Comparison of ENCODE assay signal across 19 cellular contexts in genomic region chr10:71236286-71236685, GRCh38. TPM values are rescaled to one million over a fixed set of nuclear protein-coding genes. Genes with fewer than 3 reads are reported as not detected.
DNase-seq lines count a peak whose midpoint lies in the region; ATAC-seq and TF ChIP-seq lines count a peak whose summit lies in the region.
"Had no signal": no experiment of that assay in that cellular context is flagged by ENCODE, and none has a peak within 500 bp of the region (broad histone marks: within the 10 kb centered on the region; RNA-seq: fewer than 3 reads in every experiment).

No MANE protein-coding gene starts in this region.

- H3K27me3 ChIP-seq in SK-N-SH (ENCODE audit: insufficient read depth) (no peaks in the 10 kb centered on the region), smooth muscle cell (ENCODE audit: low read depth) (no peaks in the 10 kb centered on the region), H9 (ENCODE audit: insufficient read depth, low read length) (no peaks in the 10 kb centered on the region), SJCRH30 (no peaks in the 10 kb centered on the region)
- H3K27me3 ChIP-seq: brain microvascular endothelial cell, dorsolateral prefrontal cortex had no signal

- CTCF ChIA-PET in SK-N-SH (lab: Yijun Ruan, JAX) (interaction anchor here (0.7 to 12.0 kb wide), 4 partner anchors 13 to 310 kb away, joined by 3 to 72 read pairs (median 44); no protein-coding TSS in a partner anchor), OCI-LY7 (lab: Charles Lee; ENCODE audit: unreplicated experiment) (no interaction called here)

- no peak overlapping the region for H2BK15ac ChIP-seq in H9 (ENCODE audit: low read depth, low read length)

- H3K9me2 ChIP-seq in SK-N-SH (no peaks in the 10 kb centered on the region), OCI-LY7 (ENCODE audit: insufficient read depth, low read length) (no peaks in the 10 kb centered on the region)

- no peak overlapping the region for H4K8ac ChIP-seq in H9 (replicated peaks; ENCODE audit: insufficient read length, low read depth, low read length)

- H3K4me2 ChIP-seq in SK-N-SH (peak overlapping the region; percentile 85; the same call in 1 of the 2 replicates), smooth muscle cell (peak overlapping the region; percentile 71), OCI-LY7 (ENCODE audit: low read length) (no peak overlapping the region), H9 (ENCODE audit: insufficient read depth, insufficient read length, low read length) (no peak overlapping the region)

- H4K5ac ChIP-seq in H9 (ENCODE audit: insufficient read length, low read depth, low read length) = no peak overlapping the region

- H3K23ac ChIP-seq in H9 (ENCODE audit: insufficient read length, low read depth, low read length) = no peak overlapping the region

- H2BK120ac ChIP-seq in H9 (ENCODE audit: low read depth, low read length, poor library complexity, severe bottlenecking) = no peak overlapping the region

- peak overlapping the region in 1 of 3 experiments; percentile 50; a peak in 1 of 7 replicates for H3K27ac Mint-ChIP-seq in H9
- H3K27ac Mint-ChIP-seq: activated naive CD4-positive, alpha-beta T cell treated with anti-CD3 and anti-CD28 coated beads, Interleukin-2, amount 50 U/mL, for 24 hours; IgD-negative memory B cell; naive thymus-derived CD8-positive, alpha-beta T cell; stimulated activated naive CD8-positive, alpha-beta T cell treated with anti-CD3 and anti-CD28 coated beads, Interleukin-15, amount 100 ng/mL, for 72 hours had no signal

- H3K18ac ChIP-seq in H9 (ENCODE audit: insufficient read length, low read depth, low read length) = no peak overlapping the region

- H3K56ac ChIP-seq in H9 (ENCODE audit: insufficient read length, low read depth, low read length) = no peak overlapping the region

- no peak overlapping the region for H3T11ph ChIP-seq in H9 (ENCODE audit: low read length)

- no peaks in the 10 kb centered on the region for H3K36me3 ChIP-seq in SK-N-SH (replicated peaks in 1 of 2; ENCODE audit: control insufficient read depth in 1 of 2, insufficient read depth in 2 of 2, low read length in 1 of 2)
- H3K36me3 ChIP-seq in smooth muscle cell (ENCODE audit: low read depth) = no peaks in the 10 kb centered on the region
- H3K36me3 ChIP-seq in OCI-LY7 (ENCODE audit: insufficient read depth, low read length) = no peaks in the 10 kb centered on the region
- H3K36me3 ChIP-seq in SJCRH30 = no peaks in the 10 kb centered on the region
- H3K36me3 ChIP-seq: brain microvascular endothelial cell had no signal

- H3F3A ChIP-seq in SK-N-SH (replicated peaks; ENCODE audit: insufficient read depth) (peaks cover 40% of the 10 kb centered on the region), smooth muscle cell (ENCODE audit: low read depth) (peaks cover 62% of the 10 kb centered on the region)

- no peak overlapping the region for H3K4ac ChIP-seq in H9 (ENCODE audit: low read depth, low read length)

- H3K79me2 ChIP-seq in SK-N-SH (ENCODE audit: insufficient read depth) = peaks cover 83% of the 10 kb centered on the region
- H3K79me2 ChIP-seq in smooth muscle cell (ENCODE audit: low read depth) = peaks cover 80% of the 10 kb centered on the region
- no peaks in the 10 kb centered on the region for H3K79me2 ChIP-seq in OCI-LY7 (ENCODE audit: insufficient read depth, low read depth, low read length)
- H3K79me2 ChIP-seq in H9 (ENCODE audit: insufficient read depth, low read length) = no peaks in the 10 kb centered on the region

- ATAC-seq in left colon = peak; percentile 39
- ATAC-seq: naive thymus-derived CD8-positive, alpha-beta T cell; PC-3; stimulated activated naive CD8-positive, alpha-beta T cell treated with anti-CD3 and anti-CD28 coated beads, Interleukin-15, amount 100 ng/mL, for 72 hours had no signal

- H3K4me1 Mint-ChIP-seq in H9 = peaks cover 50 to 63% of the 10 kb centered on the region in 2 experiments
- H3K4me1 Mint-ChIP-seq: activated naive CD4-positive, alpha-beta T cell treated with anti-CD3 and anti-CD28 coated beads, Interleukin-2, amount 50 U/mL, for 24 hours; stimulated activated naive CD8-positive, alpha-beta T cell treated with anti-CD3 and anti-CD28 coated beads, Interleukin-15, amount 100 ng/mL, for 72 hours had no signal

- no peak overlapping the region; a peak in 1 of 5 replicates for H3K4me3 Mint-ChIP-seq in H9
- H3K4me3 Mint-ChIP-seq: activated naive CD4-positive, alpha-beta T cell treated with anti-CD3 and anti-CD28 coated beads, Interleukin-2, amount 50 U/mL, for 24 hours; naive thymus-derived CD8-positive, alpha-beta T cell; stimulated activated naive CD8-positive, alpha-beta T cell treated with anti-CD3 and anti-CD28 coated beads, Interleukin-15, amount 100 ng/mL, for 72 hours had no signal

- no peaks in the 10 kb centered on the region for H3K36me3 Mint-ChIP-seq in H9 (ENCODE audit: insufficient read depth in 1 of 3, low read depth in 3 of 3)
- H3K36me3 Mint-ChIP-seq: activated naive CD4-positive, alpha-beta T cell treated with anti-CD3 and anti-CD28 coated beads, Interleukin-2, amount 50 U/mL, for 24 hours; naive thymus-derived CD8-positive, alpha-beta T cell had no signal

- H2BK5ac ChIP-seq in H9 (ENCODE audit: insufficient read length, low read length) = no peak overlapping the region

- no TSS peak for BruUV-seq in OCI-LY7 (replicated peaks; lab: Mats Ljungman, UMichigan)

- no peak overlapping the region for H2BK20ac ChIP-seq in H9 (ENCODE audit: low read depth, low read length, poor library complexity, severe bottlenecking)

- no peak overlapping the region for H2BK12ac ChIP-seq in H9 (ENCODE audit: insufficient read length, low read depth, low read length)

- peak; percentile 83 for DNase-seq in ELF-1 (ENCODE audit: low read depth, low spot score)
- no peak for DNase-seq in SK-N-SH
- DNase-seq in left colon = no peak
- DNase-seq in smooth muscle cell (lab: John Stamatoyannopoulos, UW; ENCODE audit: unreplicated experiment) = no peak
- DNase-seq in OCI-LY7 (ENCODE audit: low spot score) = no peak
- DNase-seq in H9 = no peak
- no peak for DNase-seq in glomerular visceral epithelial cell (ENCODE audit: extremely low spot score)
- no peak for DNase-seq in SJCRH30
- DNase-seq: activated CD4-positive, alpha-beta T cell treated with anti-CD3 and anti-CD28 coated beads, Interleukin-2, amount 50 U/mL, for 48 hours; activated T-cell treated with anti-CD3 and anti-CD28 coated beads, Interleukin-2, amount 50 U/mL, for 1 hour; brain microvascular endothelial cell; dorsolateral prefrontal cortex; naive thymus-derived CD8-positive, alpha-beta T cell; NCI-H2081; NCI-H526 treated with DMSO at 0.1 percent for 48 hours; PC-3; stimulated activated naive CD8-positive, alpha-beta T cell treated with anti-CD3 and anti-CD28 coated beads, Interleukin-15, amount 100 ng/mL, for 72 hours had no signal

- no peak overlapping the region; a peak in 1 of 4 replicates for H3K4me3 ChIP-seq in SK-N-SH (ENCODE audit: low read depth in 2 of 2, low read length in 1 of 2)
- H3K4me3 ChIP-seq in smooth muscle cell = no peak overlapping the region
- no peak overlapping the region for H3K4me3 ChIP-seq in OCI-LY7 (ENCODE audit: low read depth, low read length, poor library complexity, severe bottlenecking)
- H3K4me3 ChIP-seq in SJCRH30 = no peak overlapping the region
- H3K4me3 ChIP-seq: dorsolateral prefrontal cortex had no signal

- H2AFZ ChIP-seq in SK-N-SH (ENCODE audit: low read depth) (no peak overlapping the region), smooth muscle cell (ENCODE audit: low read depth) (no peak overlapping the region), OCI-LY7 (ENCODE audit: low read length) (no peak overlapping the region), H9 (ENCODE audit: low read length) (no peak overlapping the region)

- TF ChIP-seq CTCF in SK-N-SH (IDR thresholded peaks at IDR 0.05) (no peak), smooth muscle cell (IDR thresholded peaks at IDR 0.05; ENCODE audit: borderline replicate concordance, insufficient read depth, poor library complexity, severe bottlenecking) (no peak), OCI-LY7 (conservative IDR thresholded peaks at IDR 0.05; ENCODE audit: low read length) (no peak), H9 (conservative IDR thresholded peaks at IDR 0.05) (no peak)

- H4K91ac ChIP-seq in H9 (ENCODE audit: insufficient read length, low read depth, low read length) = no peak overlapping the region

- H2AK5ac ChIP-seq in H9 (ENCODE audit: insufficient read length, low read length) = no peak overlapping the region

- no peak for TF ChIP-seq RAD21 in SK-N-SH (IDR thresholded peaks at IDR 0.05; ENCODE audit: low read length)

- H3K9me3 Mint-ChIP-seq in H9 = no peaks in the 10 kb centered on the region
- H3K9me3 Mint-ChIP-seq: activated naive CD4-positive, alpha-beta T cell treated with anti-CD3 and anti-CD28 coated beads, Interleukin-2, amount 50 U/mL, for 24 hours; IgD-negative memory B cell; naive thymus-derived CD8-positive, alpha-beta T cell; stimulated activated naive CD8-positive, alpha-beta T cell treated with anti-CD3 and anti-CD28 coated beads, Interleukin-15, amount 100 ng/mL, for 72 hours had no signal

- intact Hi-C loops in left colon (cut with DNase I, micrococcal nuclease) = no loop called here
- intact Hi-C loops in OCI-LY7 (cut with micrococcal nuclease; ENCODE audit: unreplicated experiment) = no loop called here

- peaks cover 3% of the 10 kb centered on the region for H3K27me3 Mint-ChIP-seq in H9 (ENCODE audit: low read depth)
- H3K27me3 Mint-ChIP-seq: activated naive CD4-positive, alpha-beta T cell treated with anti-CD3 and anti-CD28 coated beads, Interleukin-2, amount 50 U/mL, for 24 hours; stimulated activated naive CD8-positive, alpha-beta T cell treated with anti-CD3 and anti-CD28 coated beads, Interleukin-15, amount 100 ng/mL, for 72 hours had no signal

- no peaks in the 10 kb centered on the region for H3K9me3 ChIP-seq in SK-N-SH
- no peaks in the 10 kb centered on the region for H3K9me3 ChIP-seq in smooth muscle cell (replicated peaks; ENCODE audit: low read depth)
- no peaks in the 10 kb centered on the region for H3K9me3 ChIP-seq in OCI-LY7 (ENCODE audit: low read length)
- H3K9me3 ChIP-seq in H9 (ENCODE audit: control insufficient read depth, low read depth, low read length) = no peaks in the 10 kb centered on the region
- no peaks in the 10 kb centered on the region for H3K9me3 ChIP-seq in SJCRH30 (replicated peaks)

- 77% methylated on average over 10 of the region's 10 CpGs for WGBS in SK-N-SH (ENCODE audit: low lambda C conversion rate)
- WGBS in smooth muscle cell (ENCODE audit: low lambda C conversion rate) = 3% methylated on average over 10 of the region's 10 CpGs
- WGBS in H9 (ENCODE audit: extremely low coverage, insufficient read length, low lambda C conversion rate) = no CpG with 5 or more reads among the region's 10 CpGs

- H3K27ac ChIP-seq in SK-N-SH (ENCODE audit: low read depth in 2 of 2, low read length in 1 of 2) = peak overlapping the region; percentile 94 to 100
- H3K27ac ChIP-seq in smooth muscle cell (ENCODE audit: low read depth) = peak overlapping the region; percentile 93
- H3K27ac ChIP-seq in OCI-LY7 (ENCODE audit: low read depth, low read length, poor library complexity, severe bottlenecking) = no peak overlapping the region
- no peak overlapping the region for H3K27ac ChIP-seq in H9 (ENCODE audit: insufficient read length, low read depth, low read length)
- no peak overlapping the region for H3K27ac ChIP-seq in SJCRH30
- H3K27ac ChIP-seq: brain microvascular endothelial cell had no signal

- H3K4me1 ChIP-seq in SK-N-SH (ENCODE audit: control insufficient read depth in 1 of 2, insufficient read depth in 2 of 2, low read depth in 1 of 2, low read length in 1 of 2) (peaks cover 92 to 97% of the 10 kb centered on the region in 2 experiments), smooth muscle cell (ENCODE audit: low read depth) (peaks cover 66% of the 10 kb centered on the region), OCI-LY7 (ENCODE audit: insufficient read depth, low read length, poor library complexity, severe bottlenecking) (peaks cover 3% of the 10 kb centered on the region), H9 (ENCODE audit: insufficient read depth, low read length) (peaks cover 6% of the 10 kb centered on the region), SJCRH30 (peaks cover 30% of the 10 kb centered on the region)

- H3K79me1 ChIP-seq in H9 (ENCODE audit: insufficient read depth, low read depth, low read length, poor library complexity, severe bottlenecking) = no peaks in the 10 kb centered on the region

- no peak for TF ChIP-seq EP300 in SK-N-SH (IDR thresholded peaks at IDR 0.05; ENCODE audit: borderline replicate concordance in 1 of 2, low read depth in 1 of 2, low read length in 1 of 2)

- no peak overlapping the region for H3K14ac ChIP-seq in H9 (ENCODE audit: insufficient read depth, low read length)

- peaks cover 14% of the 10 kb centered on the region; the same call in 1 of the 2 replicates for H4K20me1 ChIP-seq in SK-N-SH (ENCODE audit: insufficient read depth)
- peaks cover 27% of the 10 kb centered on the region for H4K20me1 ChIP-seq in smooth muscle cell (ENCODE audit: low read depth)
- no peaks in the 10 kb centered on the region for H4K20me1 ChIP-seq in OCI-LY7 (ENCODE audit: insufficient read depth, low read length)
- no peaks in the 10 kb centered on the region for H4K20me1 ChIP-seq in H9 (ENCODE audit: control insufficient read depth, insufficient read depth, insufficient read length)

- no peaks in the 10 kb centered on the region for H3K23me2 ChIP-seq in H9 (ENCODE audit: insufficient read length, low read depth, low read length, poor library complexity, severe bottlenecking)

- POLR2A ChIA-PET in SK-N-SH (lab: Yijun Ruan, JAX) = interaction anchor here (0.9 to 7.3 kb wide), 6 partner anchors 8 to 305 kb away, joined by 3 to 65 read pairs (median 4); partner anchors contain the start of gene UNC5B
- POLR2A ChIA-PET in OCI-LY7 (lab: Charles Lee) = no interaction called here

- H3K9ac ChIP-seq in SK-N-SH (no peak overlapping the region; the same call in 1 of the 2 replicates), smooth muscle cell (ENCODE audit: low read depth) (peak overlapping the region; percentile 28), H9 (ENCODE audit: extremely low read depth, insufficient read length, low read length) (no peak overlapping the region)

RNA-seq across cellular contexts. Expression of gene UNC5B, which starts 23.9 kb away (rescaled TPM):
- polyA plus RNA-seq in SK-N-SH (2012; rRNA removed) = 12.2 and 13.8 TPM in 2 replicates
- polyA plus RNA-seq in SK-N-SH (2012; cell fraction: cytosol; rRNA removed) = 7.9 and 13.9 TPM in 2 replicates
- polyA plus RNA-seq in SK-N-SH (2012; cell fraction: nucleus; rRNA removed) = 19.4 and 24.8 TPM in 2 replicates
- total RNA-seq in left colon = 10 to 100 TPM; 19.4 to 32.4 TPM
- total RNA-seq in smooth muscle cell = 89.6 and 92.7 TPM in 2 replicates
- 115 and 142 TPM in 2 replicates for polyA plus RNA-seq in smooth muscle cell
- total RNA-seq in OCI-LY7 (2014; rRNA removed; shearing (Covaris generic)) = not detected in 2 replicates
- total RNA-seq in OCI-LY7 (2022) = not detected in 2 replicates
- total RNA-seq in H9 (2021) = 28.4 and 29.7 TPM in 2 replicates
- total RNA-seq in SJCRH30 (2014; rRNA removed; shearing (Covaris generic)) = 3.4 and 3.6 TPM in 2 replicates
- total RNA-seq: naive thymus-derived CD8-positive, alpha-beta T cell had no signal
- polyA plus RNA-seq: IgD-negative memory B cell had no signal

Comparison
In these comparisons a context has a peak if more than half of its experiments do, and no peak if none do; other contexts are left out.
1. H3K27ac ChIP-seq: peak in SK-N-SH (2 of 2) and smooth muscle cell (single experiment); none in OCI-LY7 (single experiment), H9 (single experiment) and SJCRH30 (single experiment).
2. H3K4me2 ChIP-seq: peak in SK-N-SH (single experiment) and smooth muscle cell (single experiment); none in OCI-LY7 (single experiment) and H9 (single experiment).